In genomic region chr19:952680-953500, GRCh38 we compare ENCODE assay signal across 10 cellular contexts. TPM values are rescaled to one million over a fixed set of nuclear protein-coding genes. Genes with fewer than 3 reads are reported as not detected.
DNase-seq lines count a peak whose midpoint lies in the region; ATAC-seq and TF ChIP-seq lines count a peak whose summit lies in the region.
"Had no signal": no experiment of that assay in that cellular context is flagged by ENCODE, and none has a peak within 500 bp of the region (broad histone marks: within the 10 kb centered on the region; RNA-seq: fewer than 3 reads in every experiment).

No MANE protein-coding gene starts in this region.

- H2BK15ac ChIP-seq in neuronal stem cell (ENCODE audit: low read length): peak overlapping the region; percentile 75

- no peaks in the 10 kb centered on the region for H3K9me3 Mint-ChIP-seq in effector memory CD8-positive, alpha-beta T cell

- H3K27ac ChIP-seq in neuronal stem cell (replicated peaks; ENCODE audit: low read length): peak overlapping the region; percentile 58

- peak overlapping the region; percentile 95 for H2AK5ac ChIP-seq in neuronal stem cell (ENCODE audit: low read depth, low read length)

- peaks cover 5 to 18% of the 10 kb centered on the region in 2 donors for H3K4me1 Mint-ChIP-seq in effector memory CD8-positive, alpha-beta T cell (ENCODE audit: low read depth in 2 of 2)

- H3K27me3 ChIP-seq in neuronal stem cell (ENCODE audit: control insufficient read depth in 3 of 3, insufficient read depth in 3 of 3, low read depth in 1 of 3, low read length in 3 of 3): no peaks in the 10 kb centered on the region

- peak; percentile 72 for DNase-seq in ELF-1 (ENCODE audit: low read depth, low spot score)
- no peak for DNase-seq in effector memory CD8-positive, alpha-beta T cell
- DNase-seq in neuronal stem cell (ENCODE audit: low spot score): no peak
- no peak for DNase-seq in SHP77 treated with DMSO at 0.1 percent for 48 hours (lab: John Stamatoyannopoulos, UW)
- no peak for DNase-seq in stimulated activated CD4-positive, alpha-beta T cell treated with anti-CD3 and anti-CD28 coated beads, Interleukin-15, amount 100 ng/mL, for 24 hours
- no peak for DNase-seq in NOMO-1 (lab: John Stamatoyannopoulos, UW; ENCODE audit: unreplicated experiment in 2 of 2)
- no peak for DNase-seq in stimulated activated CD8-positive, alpha-beta memory T cell treated with anti-CD3 and anti-CD28 coated beads, Interleukin-4, amount 100 ng/mL, for 48 hours
- DNase-seq: Karpas-422 had no signal

- ATAC-seq in effector memory CD8-positive, alpha-beta T cell (replicated peaks): peak; percentile 16

- H3K14ac ChIP-seq in neuronal stem cell (ENCODE audit: low read length): no peak overlapping the region

- H4K8ac ChIP-seq in neuronal stem cell (ENCODE audit: low read depth, low read length): no peak overlapping the region

- peaks cover 21% of the 10 kb centered on the region for H3K79me1 ChIP-seq in neuronal stem cell (ENCODE audit: low read depth, low read length)

- H2BK5ac ChIP-seq in neuronal stem cell (ENCODE audit: low read length): peak overlapping the region; percentile 96

- H3K9ac ChIP-seq in neuronal stem cell (ENCODE audit: low read depth, low read length, poor library complexity): peak overlapping the region; percentile 4

- H3K4me3 ChIP-seq in neuronal stem cell (ENCODE audit: low read length in 2 of 2): no peak overlapping the region
- H3K4me3 ChIP-seq: lung had no signal

- H3K4ac ChIP-seq in neuronal stem cell (ENCODE audit: low read length): no peak overlapping the region

- H3K36me3 ChIP-seq in neuronal stem cell (replicated peaks in 1 of 2; ENCODE audit: control insufficient read depth in 2 of 2, insufficient read depth in 2 of 2, low read length in 2 of 2): peaks cover 2 to 6% of the 10 kb centered on the region in 2 donors

- peak overlapping the region; percentile 94 for H2BK120ac ChIP-seq in neuronal stem cell (ENCODE audit: low read depth, low read length)

- no peak overlapping the region for H2AFZ ChIP-seq in neuronal stem cell (ENCODE audit: low read length)

- H3K27ac Mint-ChIP-seq in effector memory CD8-positive, alpha-beta T cell: peak overlapping the region; percentile 74 to 85

- no CpG with 5 or more reads among the region's 24 CpGs for WGBS in neuronal stem cell (ENCODE audit: extremely low coverage in 2 of 2, insufficient read length in 2 of 2, insufficient replicate concordance in 1 of 2), 2 donors

- H3K9me3 ChIP-seq in neuronal stem cell (replicated peaks in 1 of 2; ENCODE audit: control insufficient read depth in 2 of 2, insufficient read depth in 1 of 2, low read depth in 1 of 2, low read length in 2 of 2): no peaks in the 10 kb centered on the region

- peak overlapping the region; percentile 43 for H3K23ac ChIP-seq in neuronal stem cell (ENCODE audit: low read depth, low read length, poor library complexity)

- peak overlapping the region; percentile 73 to 82 for H3K4me3 Mint-ChIP-seq in effector memory CD8-positive, alpha-beta T cell

- peaks cover 35 to 38% of the 10 kb centered on the region in 2 donors for H3K4me1 ChIP-seq in neuronal stem cell (ENCODE audit: control insufficient read depth in 2 of 2, insufficient read depth in 1 of 2, low read depth in 1 of 2, low read length in 2 of 2)

- no peak for TF ChIP-seq EP300 in Ishikawa (IDR thresholded peaks at IDR 0.05; ENCODE audit: borderline replicate concordance)

- H2BK12ac ChIP-seq in neuronal stem cell (ENCODE audit: low read length): no peak overlapping the region

- H3K36me3 Mint-ChIP-seq in effector memory CD8-positive, alpha-beta T cell (ENCODE audit: insufficient read depth): no peaks in the 10 kb centered on the region

- H3K18ac ChIP-seq in neuronal stem cell (ENCODE audit: low read length): peak overlapping the region; percentile 83

- no peak overlapping the region for H4K91ac ChIP-seq in neuronal stem cell (ENCODE audit: low read depth, low read length, poor library complexity)

- H3K4me2 ChIP-seq in neuronal stem cell (ENCODE audit: insufficient read depth, low read length, poor library complexity, severe bottlenecking): peak overlapping the region; percentile 25

- H3K27me3 Mint-ChIP-seq in effector memory CD8-positive, alpha-beta T cell: no peaks in the 10 kb centered on the region

- no peak for TF ChIP-seq RAD21 in Ishikawa (IDR thresholded peaks at IDR 0.05; ENCODE audit: low read depth)

TF ChIP-seq in Ishikawa, 13 proteins besides CTCF, POLR2A, EP300 and RAD21:
- TF ChIP-seq EGR1 (IDR thresholded peaks at IDR 0.05): no peak
- no peak for TF ChIP-seq CREB1 (IDR thresholded peaks at IDR 0.05; ENCODE audit: low read depth)
- TF ChIP-seq, protein P1, sequence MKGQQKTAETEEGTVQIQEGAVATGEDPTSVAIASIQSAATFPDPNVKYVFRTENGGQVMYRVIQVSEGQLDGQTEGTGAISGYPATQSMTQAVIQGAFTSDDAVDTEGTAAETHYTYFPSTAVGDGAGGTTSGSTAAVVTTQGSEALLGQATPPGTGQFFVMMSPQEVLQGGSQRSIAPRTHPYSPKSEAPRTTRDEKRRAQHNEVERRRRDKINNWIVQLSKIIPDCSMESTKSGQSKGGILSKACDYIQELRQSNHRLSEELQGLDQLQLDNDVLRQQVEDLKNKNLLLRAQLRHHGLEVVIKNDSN (IDR thresholded peaks at IDR 0.05): no peak
- no peak for TF ChIP-seq MAX (IDR thresholded peaks at IDR 0.05)
- TF ChIP-seq TEAD4 (IDR thresholded peaks at IDR 0.05): no peak; the same call in 1 of the 2 replicates
- TF ChIP-seq ZBTB7A (IDR thresholded peaks at IDR 0.05; ENCODE audit: low read depth): peak; percentile 57
- no peak for TF ChIP-seq FOXM1 (IDR thresholded peaks at IDR 0.05; ENCODE audit: borderline replicate concordance, low read depth)
- no peak for TF ChIP-seq TAF1 (IDR thresholded peaks at IDR 0.05; ENCODE audit: low read depth)
- no peak for TF ChIP-seq YY1 (IDR thresholded peaks at IDR 0.05; ENCODE audit: low read depth)
- TF ChIP-seq NFIC (IDR thresholded peaks at IDR 0.05): no peak
- TF ChIP-seq REST (IDR thresholded peaks at IDR 0.05; ENCODE audit: low read depth): no peak
- peak; percentile 31; the same call in 1 of the 2 replicates for TF ChIP-seq CEBPB (IDR thresholded peaks at IDR 0.05)
- TF ChIP-seq TCF12 (IDR thresholded peaks at IDR 0.05; ENCODE audit: low read depth): peak; percentile 24; the same call in 1 of the 2 replicates

RNA-seq across cellular contexts. Expression of gene ARID3A, which starts 27.1 kb away (rescaled TPM):
- polyA plus RNA-seq in neuronal stem cell (2013, experiment 1 of 2): 61.6 TPM
- polyA plus RNA-seq in neuronal stem cell (2013, experiment 2 of 2): 65.4 TPM

RNA-seq across cellular contexts. Expression of gene WDR18, which starts 31.3 kb away (rescaled TPM):
- polyA plus RNA-seq in neuronal stem cell (2013, experiment 1 of 2): 42.0 TPM
- polyA plus RNA-seq in neuronal stem cell (2013, experiment 2 of 2): 41.4 TPM

RNA-seq across cellular contexts. Expression of gene KISS1R, which starts 35.8 kb away (rescaled TPM):
- 0.29 TPM for polyA plus RNA-seq in neuronal stem cell (2013, experiment 1 of 2)
- polyA plus RNA-seq in neuronal stem cell (2013, experiment 2 of 2): 0.39 TPM

RNA-seq across cellular contexts. Expression of gene R3HDM4, which starts 39.9 kb away (rescaled TPM):
- polyA plus RNA-seq in neuronal stem cell (2013, experiment 1 of 2): 52.8 TPM
- 52.4 TPM for polyA plus RNA-seq in neuronal stem cell (2013, experiment 2 of 2)

RNA-seq across cellular contexts. Expression of gene GRIN3B, which starts 47.3 kb away (rescaled TPM):
- 4.2 TPM for polyA plus RNA-seq in neuronal stem cell (2013, experiment 1 of 2)
- 3.9 TPM for polyA plus RNA-seq in neuronal stem cell (2013, experiment 2 of 2)
